1 cellular context compared by ENCODE assay signal in the genomic region with DNA sequence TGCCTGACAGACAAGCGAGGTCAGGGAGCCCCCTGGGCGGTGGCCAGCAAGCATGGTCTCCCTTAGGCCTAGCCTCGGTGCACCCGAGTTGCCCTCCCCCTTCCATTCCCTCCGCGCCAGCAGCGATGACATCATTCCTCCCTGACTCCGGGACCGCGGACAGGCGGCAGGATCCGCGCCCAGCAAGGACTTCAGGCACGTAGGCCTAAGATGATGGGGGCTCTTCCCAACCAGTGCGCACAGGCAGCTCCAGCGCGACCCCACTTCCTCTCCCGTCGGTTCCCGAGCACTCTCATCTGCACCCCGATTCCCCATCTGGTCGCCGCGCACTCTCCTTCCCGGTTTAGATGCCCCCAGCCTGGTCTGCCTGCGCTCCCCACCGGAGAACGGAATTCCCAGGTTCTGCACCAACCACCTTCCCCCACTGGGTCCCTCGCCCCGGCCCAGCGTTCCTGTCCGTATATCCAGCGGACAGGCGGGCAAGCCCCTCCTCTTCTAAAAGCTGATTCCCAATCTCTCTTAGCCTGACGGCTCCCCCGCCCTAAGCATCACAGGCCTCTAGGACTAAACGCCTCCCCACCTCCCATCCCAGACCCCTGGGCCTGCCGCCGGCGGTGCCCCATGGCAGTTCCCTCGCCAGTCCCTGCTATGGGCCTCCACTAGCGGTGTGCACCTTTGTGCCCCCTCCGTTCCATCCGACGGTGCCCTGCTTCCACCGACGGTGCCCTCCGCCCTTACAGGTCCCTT.
TF ChIP-seq lines count a peak whose summit lies in the region.

No MANE protein-coding gene starts in this region.

TF ChIP-seq in HCT116, 20 proteins besides CTCF, POLR2A, EP300 and RAD21 (continued from another document):
- TF ChIP-seq, protein P1, sequence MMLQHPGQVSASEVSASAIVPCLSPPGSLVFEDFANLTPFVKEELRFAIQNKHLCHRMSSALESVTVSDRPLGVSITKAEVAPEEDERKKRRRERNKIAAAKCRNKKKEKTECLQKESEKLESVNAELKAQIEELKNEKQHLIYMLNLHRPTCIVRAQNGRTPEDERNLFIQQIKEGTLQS (IDR thresholded peaks at IDR 0.05), result no peak
- no peak for TF ChIP-seq SIN3A (IDR thresholded peaks at IDR 0.05; ENCODE audit: low read depth)
- no peak for TF ChIP-seq CBX3 (IDR thresholded peaks at IDR 0.05; ENCODE audit: low read depth)
- TF ChIP-seq EGR1 (IDR thresholded peaks at IDR 0.05; ENCODE audit: low read depth), result no peak
- no peak for TF ChIP-seq CEBPB (IDR thresholded peaks at IDR 0.05; ENCODE audit: low read depth)
- TF ChIP-seq ZFX (IDR thresholded peaks at IDR 0.05), result no peak
